ENCODE assay signal across 8 cellular contexts in the genomic region with DNA sequence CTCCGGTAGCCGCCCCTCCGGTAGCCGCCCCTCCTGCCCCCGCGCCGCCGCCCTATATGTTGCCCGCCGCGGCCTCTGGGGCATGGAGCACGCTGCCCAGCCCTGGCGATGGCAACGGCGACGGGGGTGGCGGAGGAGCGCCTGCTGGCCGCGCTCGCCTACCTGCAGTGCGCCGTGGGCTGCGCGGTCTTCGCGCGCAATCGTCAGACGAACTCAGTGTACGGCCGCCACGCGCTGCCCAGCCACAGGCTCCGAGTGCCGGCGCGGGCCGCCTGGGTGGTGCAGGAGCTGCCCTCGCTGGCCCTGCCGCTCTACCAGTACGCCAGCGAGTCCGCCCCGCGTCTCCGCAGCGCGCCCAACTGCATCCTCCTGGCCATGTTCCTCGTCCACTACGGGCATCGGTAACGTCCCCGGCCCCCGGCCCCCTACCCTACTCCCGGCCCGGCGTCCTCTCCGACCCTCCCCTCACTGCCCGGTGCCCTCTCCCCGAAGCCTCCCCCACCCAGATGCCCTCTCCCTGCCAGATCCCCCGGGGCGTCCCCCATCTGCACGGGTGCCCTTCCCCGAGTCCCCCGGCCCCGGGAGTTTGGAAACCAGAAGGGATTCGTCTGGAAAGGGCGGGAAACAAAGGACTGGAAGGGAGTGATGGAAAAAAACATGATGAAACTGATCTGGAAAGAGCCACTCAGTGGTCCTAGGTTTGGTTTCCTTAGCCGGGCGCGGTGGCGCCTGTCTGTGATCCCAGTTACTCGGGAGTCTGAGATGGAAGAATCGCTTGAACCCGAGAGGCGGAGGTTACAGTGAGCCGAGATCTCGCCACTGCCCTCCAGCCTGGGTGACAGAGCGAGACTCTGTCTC. TPM values are rescaled to one million over a fixed set of nuclear protein-coding genes. Genes with fewer than 3 reads are reported as not detected.
A peak's percentile ranks its signal among the peaks of the same experiment; 100 is the strongest.
DNase-seq lines count a peak whose midpoint lies in the region; ATAC-seq and TF ChIP-seq lines count a peak whose summit lies in the region.

No MANE protein-coding gene starts in this region.

- ATAC-seq in GM19463 (IDR thresholded peaks at IDR 0.05; ENCODE audit: unreplicated experiment) (peak; percentile 42), HG03457 (IDR thresholded peaks at IDR 0.05; ENCODE audit: unreplicated experiment) (peak; percentile 39)

- DNase-seq in NCI-H1417 (lab: John Stamatoyannopoulos, UW) (peak; percentile 67 to 97 (median 82)), NCI-H1417 treated with DMSO at 0.1 percent for 48 hours (lab: John Stamatoyannopoulos, UW) (no peak), SHP77 treated with DMSO at 0.1 percent for 48 hours (lab: John Stamatoyannopoulos, UW) (peak; percentile 36), medulla oblongata (ENCODE audit: extremely low spot score) (peak; percentile 8), tibial artery (peak in 1 of 2 donors; percentile 69)

- H3K27me3 ChIP-seq in ectodermal cell (ENCODE audit: control insufficient read depth, insufficient read depth, low read length, poor library complexity, severe bottlenecking): no peaks in the 10 kb centered on the region
- H3K27me3 ChIP-seq in tibial artery: no peaks in the 10 kb centered on the region

- 0 to 1% methylated on average over 78 to 79 of the region's 80 CpGs for WGBS in ectodermal cell, 2 experiments

- intact Hi-C loops in tibial artery (cut with DNase I; ENCODE audit: low total_unique reads): loop anchor here (5.0 kb wide), 2 partner anchors 79 to 114 kb away; a partner anchor contains a TSS

- no peak overlapping the region for H3K27ac ChIP-seq in ectodermal cell (ENCODE audit: insufficient read depth, low read depth, low read length, poor library complexity, severe bottlenecking)
- peak overlapping the region; percentile 86 to 90 for H3K27ac ChIP-seq in tibial artery

- H3K4me1 ChIP-seq in ectodermal cell (ENCODE audit: control insufficient read depth, insufficient read depth, low read length): peaks cover 3% of the 10 kb centered on the region
- H3K4me1 ChIP-seq in tibial artery: peaks cover 0 to 24% (median 22%) of the 10 kb centered on the region in 4 donors

- peaks cover 15% of the 10 kb centered on the region for H3K36me3 ChIP-seq in ectodermal cell (ENCODE audit: control insufficient read depth, insufficient read depth, low read length)
- peaks cover 14 to 27% (median 22%) of the 10 kb centered on the region in 3 donors for H3K36me3 ChIP-seq in tibial artery

- H3K9me3 ChIP-seq in ectodermal cell (ENCODE audit: control insufficient read depth, low read length): no peaks in the 10 kb centered on the region
- no peaks in the 10 kb centered on the region for H3K9me3 ChIP-seq in tibial artery

- H3K4me3 ChIP-seq in ectodermal cell (ENCODE audit: insufficient read depth, low read depth, low read length) (peak overlapping the region; percentile 59), tibial artery (peak overlapping the region; percentile 64 to 95)

- peak in 1 of 2 experiments; percentile 10 for TF ChIP-seq CTCF in tibial artery (IDR thresholded peaks at IDR 0.05)

RNA-seq across cellular contexts. Expression of a gene that starts 0.5 kb away (rescaled TPM):
- polyA plus RNA-seq in ectodermal cell (2013, experiment 1 of 4): 17.8 TPM
- 21.2 TPM for polyA plus RNA-seq in ectodermal cell (2013, experiment 2 of 4)
- polyA plus RNA-seq in ectodermal cell (2013, experiment 3 of 4): 20.3 TPM
- 19.7 TPM for polyA plus RNA-seq in ectodermal cell (2013, experiment 4 of 4)

RNA-seq across cellular contexts. Expression of a gene that starts 0.9 kb away (rescaled TPM):
- 74.1 TPM for polyA plus RNA-seq in ectodermal cell (2013, experiment 1 of 4)
- polyA plus RNA-seq in ectodermal cell (2013, experiment 2 of 4): 77.2 TPM
- polyA plus RNA-seq in ectodermal cell (2013, experiment 3 of 4): 47.5 TPM
- polyA plus RNA-seq in ectodermal cell (2013, experiment 4 of 4): 56.2 TPM
